Comparison of ENCODE assay signal across 16 cellular contexts in genomic region chr22:39620924-39621690, GRCh38. TPM values are rescaled to one million over a fixed set of nuclear protein-coding genes. Genes with fewer than 3 reads are reported as not detected.
DNase-seq lines count a peak whose midpoint lies in the region; ATAC-seq and TF ChIP-seq lines count a peak whose summit lies in the region.
"Had no signal": no experiment of that assay in that cellular context is flagged by ENCODE, and none has a peak within 500 bp of the region (broad histone marks: within the 10 kb centered on the region; RNA-seq: fewer than 3 reads in every experiment).

No MANE protein-coding gene starts in this region.

- intact Hi-C loops in activated CD4-positive, alpha-beta memory T cell treated with anti-CD3 and anti-CD28 coated beads for 36 hours (cut with micrococcal nuclease) = no loop called here
- intact Hi-C loops in Right ventricle myocardium inferior (cut with DNase I) = no loop called here

- no peak overlapping the region for H3K23ac ChIP-seq in neuronal stem cell (ENCODE audit: low read depth, low read length, poor library complexity)

- no peak overlapping the region for H2AFZ ChIP-seq in neuronal stem cell (ENCODE audit: low read length)

- H3K36me3 ChIP-seq in right atrium auricular region (no peaks in the 10 kb centered on the region), neuronal stem cell (replicated peaks in 1 of 2; ENCODE audit: control insufficient read depth in 2 of 2, insufficient read depth in 2 of 2, low read length in 2 of 2) (no peaks in the 10 kb centered on the region)
- H3K36me3 ChIP-seq: BE2C, HAP-1 had no signal

- TF ChIP-seq CTCF in right atrium auricular region (IDR thresholded peaks at IDR 0.05) = no peak

- no peak overlapping the region for H2BK15ac ChIP-seq in neuronal stem cell (ENCODE audit: low read length)

- no CpG with 5 or more reads among the region's 8 CpGs for WGBS in neuronal stem cell (ENCODE audit: extremely low coverage in 2 of 2, insufficient read length in 2 of 2, insufficient replicate concordance in 1 of 2), 2 donors

- ATAC-seq in Right ventricle myocardium inferior (no peak), T-helper 17 cell (no peak), GM18868 (IDR thresholded peaks at IDR 0.05; ENCODE audit: unreplicated experiment) (no peak)

- no peak overlapping the region for H2BK12ac ChIP-seq in neuronal stem cell (ENCODE audit: low read length)

- no peak overlapping the region for H3K27ac Mint-ChIP-seq in activated CD4-positive, alpha-beta memory T cell treated with anti-CD3 and anti-CD28 coated beads for 36 hours
- H3K27ac Mint-ChIP-seq in activated CD4-positive, alpha-beta memory T cell treated with anti-CD3 and anti-CD28 coated beads, Interleukin-2, amount 10 ng/mL, durations not matched to agents 7 days and 5 days = no peak overlapping the region
- peak overlapping the region; percentile 70 for H3K27ac Mint-ChIP-seq in T-helper 17 cell
- H3K27ac Mint-ChIP-seq: CD4-positive, CD25-positive, alpha-beta regulatory T cell had no signal

- H3K18ac ChIP-seq in neuronal stem cell (ENCODE audit: low read length) = no peak overlapping the region

- H2BK120ac ChIP-seq in neuronal stem cell (ENCODE audit: low read depth, low read length) = peak overlapping the region; percentile 54

- H2BK5ac ChIP-seq in neuronal stem cell (ENCODE audit: low read length) = no peak overlapping the region

- no peak overlapping the region for H3K4me3 ChIP-seq in right atrium auricular region
- no peak overlapping the region for H3K4me3 ChIP-seq in neuronal stem cell (ENCODE audit: low read length in 2 of 2)
- H3K4me3 ChIP-seq: HAP-1 had no signal

- H3K27me3 ChIP-seq in right atrium auricular region = peaks cover 0 to 4% of the 10 kb centered on the region in 2 donors
- peaks cover 0 to 22% (median 12%) of the 10 kb centered on the region in 3 experiments for H3K27me3 ChIP-seq in neuronal stem cell (ENCODE audit: control insufficient read depth in 3 of 3, insufficient read depth in 3 of 3, low read depth in 1 of 3, low read length in 3 of 3)
- H3K27me3 ChIP-seq: BE2C had no signal

- H3K9ac ChIP-seq in neuronal stem cell (ENCODE audit: low read depth, low read length, poor library complexity) = no peak overlapping the region

- H3K9me3 ChIP-seq in right atrium auricular region (no peaks in the 10 kb centered on the region), T-helper 17 cell (ENCODE audit: control insufficient read depth, low read length, poor library complexity, severe bottlenecking) (no peaks in the 10 kb centered on the region), neuronal stem cell (replicated peaks in 1 of 2; ENCODE audit: control insufficient read depth in 2 of 2, insufficient read depth in 1 of 2, low read depth in 1 of 2, low read length in 2 of 2) (peaks cover 0 to 7% of the 10 kb centered on the region in 2 donors)
- H3K9me3 ChIP-seq: BE2C, HAP-1 had no signal

- no peak overlapping the region for H4K91ac ChIP-seq in neuronal stem cell (ENCODE audit: low read depth, low read length, poor library complexity)

- no peak overlapping the region for H3K14ac ChIP-seq in neuronal stem cell (ENCODE audit: low read length)

- H3K9me3 Mint-ChIP-seq in activated CD4-positive, alpha-beta memory T cell treated with anti-CD3 and anti-CD28 coated beads for 36 hours = no peaks in the 10 kb centered on the region
- H3K9me3 Mint-ChIP-seq in activated CD4-positive, alpha-beta memory T cell treated with anti-CD3 and anti-CD28 coated beads, Interleukin-2, amount 10 ng/mL, durations not matched to agents 7 days and 5 days = no peaks in the 10 kb centered on the region
- H3K9me3 Mint-ChIP-seq: CD8-positive, alpha-beta memory T cell had no signal

- H3K4me1 Mint-ChIP-seq in activated CD4-positive, alpha-beta memory T cell treated with anti-CD3 and anti-CD28 coated beads for 36 hours (ENCODE audit: low read depth) = peaks cover 8% of the 10 kb centered on the region
- H3K4me1 Mint-ChIP-seq in activated CD4-positive, alpha-beta memory T cell treated with anti-CD3 and anti-CD28 coated beads, Interleukin-2, amount 10 ng/mL, durations not matched to agents 7 days and 5 days = peaks cover 3% of the 10 kb centered on the region
- peaks cover 16% of the 10 kb centered on the region for H3K4me1 Mint-ChIP-seq in T-helper 17 cell

- no peak overlapping the region for H3K27ac ChIP-seq in right atrium auricular region
- H3K27ac ChIP-seq in neuronal stem cell (replicated peaks; ENCODE audit: low read length) = no peak overlapping the region

- H3K4ac ChIP-seq in neuronal stem cell (ENCODE audit: low read length) = no peak overlapping the region

- peak; percentile 20 for DNase-seq in activated CD4-positive, alpha-beta memory T cell treated with anti-CD3 and anti-CD28 coated beads for 36 hours
- no peak for DNase-seq in activated CD4-positive, alpha-beta memory T cell treated with anti-CD3 and anti-CD28 coated beads, Interleukin-2, amount 10 ng/mL, durations not matched to agents 7 days and 5 days
- DNase-seq in Right ventricle myocardium inferior (ENCODE audit: missing footprints) (peak; percentile 66), right atrium auricular region (ENCODE audit: low spot score) (no peak), T-helper 17 cell (no peak), neuronal stem cell (ENCODE audit: low spot score) (no peak), MV-4-11 (lab: John Stamatoyannopoulos, UW) (no peak)
- DNase-seq: ACHN; BE2C; C1 segment of cervical spinal cord; CD4-positive, CD25-positive, alpha-beta regulatory T cell; CD8-positive, alpha-beta memory T cell; COR-L47; DMS 273 treated with DMSO at 0.1 percent for 48 hours had no signal

- H3K4me3 Mint-ChIP-seq in activated CD4-positive, alpha-beta memory T cell treated with anti-CD3 and anti-CD28 coated beads for 36 hours = no peak overlapping the region
- H3K4me3 Mint-ChIP-seq in activated CD4-positive, alpha-beta memory T cell treated with anti-CD3 and anti-CD28 coated beads, Interleukin-2, amount 10 ng/mL, durations not matched to agents 7 days and 5 days = no peak overlapping the region
- no peak overlapping the region for H3K4me3 Mint-ChIP-seq in T-helper 17 cell
- H3K4me3 Mint-ChIP-seq: CD4-positive, CD25-positive, alpha-beta regulatory T cell; CD8-positive, alpha-beta memory T cell had no signal

- no peaks in the 10 kb centered on the region for H3K36me3 Mint-ChIP-seq in activated CD4-positive, alpha-beta memory T cell treated with anti-CD3 and anti-CD28 coated beads for 36 hours
- H3K36me3 Mint-ChIP-seq in activated CD4-positive, alpha-beta memory T cell treated with anti-CD3 and anti-CD28 coated beads, Interleukin-2, amount 10 ng/mL, durations not matched to agents 7 days and 5 days (ENCODE audit: low read depth) = no peaks in the 10 kb centered on the region
- peaks cover 6% of the 10 kb centered on the region for H3K36me3 Mint-ChIP-seq in T-helper 17 cell (ENCODE audit: low read depth)
- H3K36me3 Mint-ChIP-seq: CD4-positive, CD25-positive, alpha-beta regulatory T cell had no signal

- peaks cover 4% of the 10 kb centered on the region for H3K27me3 Mint-ChIP-seq in activated CD4-positive, alpha-beta memory T cell treated with anti-CD3 and anti-CD28 coated beads for 36 hours
- peaks cover 14% of the 10 kb centered on the region for H3K27me3 Mint-ChIP-seq in activated CD4-positive, alpha-beta memory T cell treated with anti-CD3 and anti-CD28 coated beads, Interleukin-2, amount 10 ng/mL, durations not matched to agents 7 days and 5 days
- peaks cover 2% of the 10 kb centered on the region for H3K27me3 Mint-ChIP-seq in T-helper 17 cell

- H3K79me1 ChIP-seq in neuronal stem cell (ENCODE audit: low read depth, low read length) = no peaks in the 10 kb centered on the region

- no peak overlapping the region for H4K8ac ChIP-seq in neuronal stem cell (ENCODE audit: low read depth, low read length)

- H3K4me1 ChIP-seq in right atrium auricular region = no peaks in the 10 kb centered on the region
- peaks cover 0 to 12% of the 10 kb centered on the region in 2 donors for H3K4me1 ChIP-seq in neuronal stem cell (ENCODE audit: control insufficient read depth in 2 of 2, insufficient read depth in 1 of 2, low read depth in 1 of 2, low read length in 2 of 2)

- POLR2A ChIA-PET in activated CD4-positive, alpha-beta memory T cell treated with anti-CD3 and anti-CD28 coated beads for 36 hours (lab: Charles Lee) = no interaction called here
- POLR2A ChIA-PET in activated CD4-positive, alpha-beta memory T cell treated with anti-CD3 and anti-CD28 coated beads, Interleukin-2, amount 10 ng/mL, durations not matched to agents 7 days and 5 days (lab: Charles Lee) = no interaction called here

- H3K4me2 ChIP-seq in neuronal stem cell (ENCODE audit: insufficient read depth, low read length, poor library complexity, severe bottlenecking) = no peak overlapping the region

- H2AK5ac ChIP-seq in neuronal stem cell (ENCODE audit: low read depth, low read length) = peak overlapping the region; percentile 61

- CTCF ChIA-PET in activated CD4-positive, alpha-beta memory T cell treated with anti-CD3 and anti-CD28 coated beads for 36 hours (lab: Charles Lee) = interaction anchor here (2.2 kb wide), 1 partner anchor 404 kb away, joined by 17 read pairs; no protein-coding TSS in a partner anchor
- CTCF ChIA-PET in activated CD4-positive, alpha-beta memory T cell treated with anti-CD3 and anti-CD28 coated beads, Interleukin-2, amount 10 ng/mL, durations not matched to agents 7 days and 5 days (lab: Charles Lee) = no interaction called here

RNA-seq across cellular contexts. Expression of gene CACNA1I, which starts 50.6 kb away (rescaled TPM):
- total RNA-seq in activated CD4-positive, alpha-beta memory T cell treated with anti-CD3 and anti-CD28 coated beads for 36 hours = under 1 TPM; 0.36 to 0.57 TPM
- total RNA-seq in activated CD4-positive, alpha-beta memory T cell treated with anti-CD3 and anti-CD28 coated beads, Interleukin-2, amount 10 ng/mL, durations not matched to agents 7 days and 5 days = 1 to 10 TPM; 8.7 to 8.8 TPM
- total RNA-seq in Right ventricle myocardium inferior (not detected), right atrium auricular region (under 1 TPM in 1 of 2 donors, not detected in 1; 0.08 TPM), T-helper 17 cell (10 to 100 TPM; 20.3 to 27.9 TPM)
- polyA plus RNA-seq in neuronal stem cell (2013, experiment 1 of 2) = 0.21 TPM
- 0.18 TPM for polyA plus RNA-seq in neuronal stem cell (2013, experiment 2 of 2)

Comparison
In these comparisons a context has a peak if more than half of its experiments do, and no peak if none do; other contexts are left out.
1. DNase-seq: peak in activated CD4-positive, alpha-beta memory T cell treated with anti-CD3 and anti-CD28 coated beads for 36 hours (single experiment) and Right ventricle myocardium inferior (single experiment); none in activated CD4-positive, alpha-beta memory T cell treated with anti-CD3 and anti-CD28 coated beads, Interleukin-2, amount 10 ng/mL, durations not matched to agents 7 days and 5 days (single experiment), right atrium auricular region (single experiment), T-helper 17 cell (0 of 3), neuronal stem cell (single experiment) and MV-4-11 (single experiment).